ENCODE assay signal across 8 cellular contexts in genomic region chr5:62460578-62460983, GRCh38. TPM values are rescaled to one million over a fixed set of nuclear protein-coding genes. Genes with fewer than 3 reads are reported as not detected.
DNase-seq lines count a peak whose midpoint lies in the region; ATAC-seq, FAIRE-seq and TF ChIP-seq lines count a peak whose summit lies in the region.

No MANE protein-coding gene starts in this region.

- peaks cover 8% of the 10 kb centered on the region for H3K4me1 Mint-ChIP-seq in CD4-positive, alpha-beta T cell (ENCODE audit: low read depth)

- H3K27ac Mint-ChIP-seq in CD4-positive, alpha-beta T cell, result no peak overlapping the region

- H3K27me3 ChIP-seq in CD4-positive, alpha-beta T cell (ENCODE audit: control insufficient read depth, insufficient read depth, low read length), result no peaks in the 10 kb centered on the region
- H3K27me3 ChIP-seq in body of pancreas, result no peaks in the 10 kb centered on the region

- H3K9me3 ChIP-seq in CD4-positive, alpha-beta T cell (ENCODE audit: control insufficient read depth, low read length), result no peaks in the 10 kb centered on the region
- H3K9me3 ChIP-seq in body of pancreas (no peaks in the 10 kb centered on the region), kidney (ENCODE audit: control insufficient read depth in 1 of 2, low read length in 2 of 2) (no peaks in the 10 kb centered on the region)

- intact Hi-C loops in CD4-positive, alpha-beta T cell (cut with DNase I, micrococcal nuclease), result loop anchor here (1.0 to 5.0 kb wide), 4 partner anchors 172 to 319 kb away; no protein-coding TSS in a partner anchor
- intact Hi-C loops in body of pancreas (cut with DNase I), result no loop called here
- intact Hi-C loops in kidney (cut with DNase I), result no loop called here

- FAIRE-seq in kidney (lab: Jason Lieb, UNC) (peak; percentile 88), urothelium cell line (lab: Jason Lieb, UNC) (no peak)

- H3K27ac ChIP-seq in CD4-positive, alpha-beta T cell (ENCODE audit: low read depth, low read length), result no peak overlapping the region
- H3K27ac ChIP-seq in body of pancreas (no peak overlapping the region), kidney (ENCODE audit: low read depth in 2 of 2, low read length in 2 of 2) (no peak overlapping the region)

- POLR2A ChIA-PET in CD4-positive, alpha-beta T cell (lab: Charles Lee), result no interaction called here

- ATAC-seq in CD4-positive, alpha-beta T cell (ENCODE audit: poor library complexity), result no peak
- ATAC-seq in GM18519 (IDR thresholded peaks at IDR 0.05; ENCODE audit: low FRiP score, unreplicated experiment) (peak; percentile 80), HG02938 (IDR thresholded peaks at IDR 0.05; ENCODE audit: unreplicated experiment) (peak; percentile 88), body of pancreas (no peak)

- no peaks in the 10 kb centered on the region for H3K4me1 ChIP-seq in body of pancreas
- H3K4me1 ChIP-seq in kidney (ENCODE audit: control insufficient read depth in 1 of 2, insufficient read depth in 1 of 2, low read depth in 1 of 2, low read length in 2 of 2), result no peaks in the 10 kb centered on the region

- no peak for DNase-seq in CD4-positive, alpha-beta T cell
- peak; percentile 32 for DNase-seq in NCI-H2029 (lab: John Stamatoyannopoulos, UW)
- DNase-seq in body of pancreas, result peak in 1 of 4 donors; percentile 7
- DNase-seq in kidney, result no peak
- DNase-seq in urothelium cell line (ENCODE audit: low spot score), result peak; percentile 23
- no peak for DNase-seq in activated effector memory CD4-positive, alpha-beta T cell treated with Interleukin-2 at 50 U/mL for 16 hours

- H3K27me3 Mint-ChIP-seq in CD4-positive, alpha-beta T cell, result no peaks in the 10 kb centered on the region

- H3K4me3 Mint-ChIP-seq in CD4-positive, alpha-beta T cell, result no peak overlapping the region

- CTCF ChIA-PET in CD4-positive, alpha-beta T cell (lab: Charles Lee), result interaction anchor here (0.7 to 1.5 kb wide), 8 partner anchors 8 to 171 kb away, joined by 3 to 9 read pairs (median 4); no protein-coding TSS in a partner anchor

- H3K36me3 ChIP-seq in body of pancreas (replicated peaks in 1 of 2; ENCODE audit: insufficient read depth in 1 of 2, low read depth in 2 of 2) (no peaks in the 10 kb centered on the region), kidney (ENCODE audit: control insufficient read depth in 1 of 2, insufficient read depth in 2 of 2, low read length in 2 of 2) (no peaks in the 10 kb centered on the region)

- no peak overlapping the region for H3K9ac ChIP-seq in kidney (ENCODE audit: low read length in 2 of 2)

- peak; percentile 94 for TF ChIP-seq CTCF in CD4-positive, alpha-beta T cell (IDR thresholded peaks at IDR 0.05)
- TF ChIP-seq CTCF in body of pancreas (IDR thresholded peaks at IDR 0.05) (peak; percentile 25 to 73 (median 54)), kidney (IDR thresholded peaks at IDR 0.05; ENCODE audit: borderline replicate concordance, extremely low read depth, insufficient read depth) (peak; percentile 56)

- no peaks in the 10 kb centered on the region for H3K9me3 Mint-ChIP-seq in CD4-positive, alpha-beta T cell

- no peak for TF ChIP-seq POLR2A in body of pancreas (IDR thresholded peaks at IDR 0.05)

- H3K4me3 ChIP-seq in body of pancreas (no peak overlapping the region), kidney (ENCODE audit: low read length in 2 of 2) (no peak overlapping the region)

- peaks cover 8% of the 10 kb centered on the region for H3K36me3 Mint-ChIP-seq in CD4-positive, alpha-beta T cell (ENCODE audit: low read depth)

RNA-seq across cellular contexts. Expression of gene IPO11, which starts 48.0 kb away (rescaled TPM):
- total RNA-seq in CD4-positive, alpha-beta T cell, result 10 to 100 TPM; 15.1 to 16.1 TPM
- 10 to 100 TPM; 10.9 to 13.2 TPM for total RNA-seq in body of pancreas
- 36.1 TPM for total RNA-seq in kidney
- polyA plus RNA-seq in kidney (ENCODE audit: insufficient read depth, low read depth, low replicate concordance), result 18.5 TPM

RNA-seq across cellular contexts. Expression of gene DIMT1, which starts 56.9 kb away (rescaled TPM):
- 10 to 100 TPM; 19.9 to 20.5 TPM for total RNA-seq in CD4-positive, alpha-beta T cell
- total RNA-seq in body of pancreas, result 10 to 100 TPM in 1 of 2 donors, 1 to 10 TPM in 1; 5.9 to 21.8 TPM
- total RNA-seq in kidney, result 19.9 TPM
- polyA plus RNA-seq in kidney (ENCODE audit: insufficient read depth, low read depth, low replicate concordance), result 9.9 TPM

Comparison
In these comparisons a context has a peak if more than half of its experiments do, and no peak if none do; other contexts are left out.
1. ATAC-seq: peak in GM18519 (single experiment) and HG02938 (single experiment); none in CD4-positive, alpha-beta T cell (single experiment) and body of pancreas (single experiment).
2. DNase-seq: peak in NCI-H2029 (single experiment) and urothelium cell line (single experiment); none in CD4-positive, alpha-beta T cell (0 of 10), kidney (single experiment) and activated effector memory CD4-positive, alpha-beta T cell treated with Interleukin-2 at 50 U/mL for 16 hours (single experiment).
3. intact Hi-C loops: an anchor here in CD4-positive, alpha-beta T cell (1.0 to 5.0 kb wide); none called in body of pancreas and kidney.
4. Peak in every context shown above with its lines, with median percentiles within 50 percentile points of each other: CTCF ChIP-seq.